1 cellular context compared by ENCODE assay signal in genomic region chr22:20319041-20319744, GRCh38.
TF ChIP-seq lines count a peak whose summit lies in the region.

No MANE protein-coding gene starts in this region.

TF ChIP-seq in HepG2, 621 proteins besides CTCF, POLR2A, EP300 and RAD21 (continued from another document and continues in another):
- TF ChIP-seq ZFX (CRISPR knock-in tag; IDR thresholded peaks at IDR 0.05; ENCODE audit: low read depth) (peak; percentile 57), ZMYM2 (CRISPR knock-in tag; IDR thresholded peaks at IDR 0.05) (0 out of 2 replicates have a peak, but pooled peaks have one; percentile 48), NR2F6 (IDR thresholded peaks at IDR 0.05) (no peak), NR2F6 (CRISPR knock-in tag; IDR thresholded peaks at IDR 0.05) (no peak), ZNF235 (CRISPR knock-in tag; IDR thresholded peaks at IDR 0.05; ENCODE audit: borderline replicate concordance) (no peak), ZNF260 (CRISPR knock-in tag; IDR thresholded peaks at IDR 0.05; ENCODE audit: borderline replicate concordance, low read depth) (no peak), ZSCAN21 (CRISPR knock-in tag; IDR thresholded peaks at IDR 0.05; ENCODE audit: borderline replicate concordance) (no peak), FOXA1 (IDR thresholded peaks at IDR 0.05) (no peak), FOXA1 (CRISPR knock-in tag; IDR thresholded peaks at IDR 0.05) (peak; percentile 38), PRDM15 (CRISPR knock-in tag; IDR thresholded peaks at IDR 0.05) (no peak), RNF2 (conservative IDR thresholded peaks at IDR 0.05; ENCODE audit: low read depth) (no peak), SETDB1 (CRISPR knock-in tag; IDR thresholded peaks at IDR 0.05; ENCODE audit: borderline replicate concordance) (no peak), ZNF792 (CRISPR knock-in tag; IDR thresholded peaks at IDR 0.05) (no peak), FOXO4 (CRISPR knock-in tag; conservative IDR thresholded peaks at IDR 0.05) (no peak), ZNF292 (CRISPR knock-in tag; IDR thresholded peaks at IDR 0.05; ENCODE audit: borderline replicate concordance, low read depth) (no peak), ZFP36L1 (CRISPR knock-in tag; IDR thresholded peaks at IDR 0.05) (no peak), IKZF4 (CRISPR knock-in tag; IDR thresholded peaks at IDR 0.05; ENCODE audit: borderline replicate concordance, low read depth, not compliant biosample characterization) (no peak), GPN1 (CRISPR knock-in tag; IDR thresholded peaks at IDR 0.05; ENCODE audit: borderline replicate concordance) (no peak), ZNF3 (CRISPR knock-in tag; IDR thresholded peaks at IDR 0.05) (no peak), ZNF407 (CRISPR knock-in tag; IDR thresholded peaks at IDR 0.05; ENCODE audit: not compliant biosample characterization) (no peak), UBTF (CRISPR knock-in tag; IDR thresholded peaks at IDR 0.05) (no peak), ZNF138 (CRISPR knock-in tag; IDR thresholded peaks at IDR 0.05; ENCODE audit: low read depth) (no peak), HNRNPL (IDR thresholded peaks at IDR 0.05; ENCODE audit: low read depth, low read length) (no peak), ZNF615 (CRISPR knock-in tag; IDR thresholded peaks at IDR 0.05; ENCODE audit: borderline replicate concordance) (no peak), BRF2 (CRISPR knock-in tag; IDR thresholded peaks at IDR 0.05) (0 out of 2 replicates have a peak, but pooled peaks have one; percentile 18), DZIP1 (CRISPR knock-in tag; IDR thresholded peaks at IDR 0.05) (no peak), ZNF230 (CRISPR knock-in tag; IDR thresholded peaks at IDR 0.05) (peak; percentile 14; the same call in 1 of the 2 replicates), MIER2 (CRISPR knock-in tag; IDR thresholded peaks at IDR 0.05) (no peak), ZNF7 (CRISPR knock-in tag; IDR thresholded peaks at IDR 0.05) (no peak), FOXP4 (CRISPR knock-in tag; IDR thresholded peaks at IDR 0.05) (no peak), THAP8 (CRISPR knock-in tag; IDR thresholded peaks at IDR 0.05; ENCODE audit: borderline replicate concordance) (0 out of 2 replicates have a peak, but pooled peaks have one; percentile 10), ELF3 (CRISPR knock-in tag; IDR thresholded peaks at IDR 0.05) (no peak), SSRP1 (CRISPR knock-in tag; IDR thresholded peaks at IDR 0.05) (no peak), AGO2 (optimal IDR thresholded peaks at IDR 0.05; ENCODE audit: low read depth, low read length) (no peak), RFX3 (CRISPR knock-in tag; IDR thresholded peaks at IDR 0.05) (no peak), ZNF773 (CRISPR knock-in tag; IDR thresholded peaks at IDR 0.05; ENCODE audit: borderline replicate concordance) (no peak), FOXO1 (CRISPR knock-in tag; IDR thresholded peaks at IDR 0.05) (0 out of 2 replicates have a peak, but pooled peaks have one; percentile 31), ZNF781 (CRISPR knock-in tag; IDR thresholded peaks at IDR 0.05; ENCODE audit: borderline replicate concordance, not compliant biosample characterization) (no peak), TBX2 (CRISPR knock-in tag; IDR thresholded peaks at IDR 0.05; ENCODE audit: borderline replicate concordance) (no peak), GATAD1 (CRISPR knock-in tag; IDR thresholded peaks at IDR 0.05) (no peak), ZNF335 (CRISPR knock-in tag; IDR thresholded peaks at IDR 0.05) (no peak)
